In genomic region chr2:239398536-239398935, GRCh38 we compare ENCODE assay signal across 1 cellular context.
TF ChIP-seq lines count a peak whose summit lies in the region.

No MANE protein-coding gene starts in this region.

TF ChIP-seq in IMR-90, 13 proteins besides CTCF, POLR2A, EP300 and RAD21 (continued from another document):
- no peak for TF ChIP-seq USF2 (IDR thresholded peaks at IDR 0.05; ENCODE audit: low read depth, low read length)
- TF ChIP-seq MAFK (IDR thresholded peaks at IDR 0.05; ENCODE audit: low read depth, low read length): no peak
- no peak for TF ChIP-seq NFE2L2 (IDR thresholded peaks at IDR 0.05; ENCODE audit: low read depth, low read length)
